Comparison of ENCODE assay signal across 1 cellular context in the genomic region with DNA sequence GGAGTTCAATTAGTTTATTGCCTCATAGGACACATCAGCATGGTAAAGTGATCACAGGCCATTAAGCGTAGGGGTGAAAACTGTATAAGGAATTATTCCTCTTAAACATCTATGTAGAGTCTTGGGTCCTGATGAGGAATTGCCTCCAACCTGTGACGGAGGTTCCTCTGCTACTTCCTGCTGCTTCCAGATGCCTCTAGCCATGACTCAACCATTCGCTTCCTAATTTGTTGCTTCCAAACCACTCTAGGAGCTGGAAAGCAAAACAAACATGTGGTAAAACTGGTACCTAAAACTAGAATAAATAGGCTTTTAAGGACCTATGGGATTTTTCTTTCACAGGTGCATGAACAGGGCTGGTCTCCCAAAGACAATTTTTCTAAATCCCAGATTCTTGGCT.
TF ChIP-seq lines count a peak whose summit lies in the region.

No MANE protein-coding gene starts in this region.

TF ChIP-seq in GM12878, 131 proteins besides CTCF, POLR2A, EP300 and RAD21 (continued from another document):
- no peak for TF ChIP-seq BRCA1 (IDR thresholded peaks at IDR 0.05; ENCODE audit: low read depth, low read length)
- TF ChIP-seq MXI1 (IDR thresholded peaks at IDR 0.05; ENCODE audit: low read depth, low read length), result no peak
- no peak for TF ChIP-seq CREM (IDR thresholded peaks at IDR 0.05; ENCODE audit: low read depth)
- no peak for TF ChIP-seq KLF5 (IDR thresholded peaks at IDR 0.05; ENCODE audit: partially characterized antibody)
- TF ChIP-seq DPF2 (IDR thresholded peaks at IDR 0.05), result no peak
- TF ChIP-seq TCF3 (IDR thresholded peaks at IDR 0.05; ENCODE audit: borderline replicate concordance, insufficient read depth, low read depth, low read length), result no peak
- TF ChIP-seq HDGF (IDR thresholded peaks at IDR 0.05), result no peak
TF ChIP-seq in GM12878: peak in this region for 0.
